ENCODE assay signal across 8 cellular contexts in the genomic region with DNA sequence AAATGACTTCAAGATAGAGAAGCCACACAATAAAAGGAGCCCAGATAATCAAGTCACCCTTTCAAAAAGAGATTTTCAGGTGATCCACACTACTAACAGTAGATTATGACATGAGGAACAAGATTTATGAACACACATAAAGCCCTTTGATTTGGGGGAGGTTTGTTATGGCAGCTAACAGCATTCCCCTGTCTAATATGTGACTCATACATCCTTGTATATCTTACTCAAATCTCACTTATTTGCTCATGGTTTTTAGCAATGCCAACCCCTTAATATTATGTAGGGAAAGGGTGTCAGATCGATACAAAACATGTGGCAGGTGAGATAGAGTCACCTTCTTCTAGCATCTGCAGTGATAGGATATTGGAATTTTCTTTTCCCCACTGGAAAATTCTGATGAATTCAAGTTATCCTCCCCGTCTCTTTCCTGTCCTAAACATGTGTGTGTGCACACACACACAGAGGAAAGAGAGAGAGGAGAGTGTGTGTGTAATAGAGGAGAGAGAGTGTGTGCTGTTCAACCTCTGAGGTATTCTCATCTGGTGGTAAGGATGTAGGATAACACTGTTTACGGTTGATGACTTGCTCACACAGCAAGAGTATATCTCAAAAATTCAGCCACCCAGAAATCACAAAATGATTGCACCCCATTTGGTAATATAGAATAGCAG.
DNase-seq lines count a peak whose midpoint lies in the region; ATAC-seq and TF ChIP-seq lines count a peak whose summit lies in the region.

No MANE protein-coding gene starts in this region.

- TF ChIP-seq EP300 in SK-N-SH (IDR thresholded peaks at IDR 0.05; ENCODE audit: borderline replicate concordance in 1 of 2, low read depth in 1 of 2, low read length in 1 of 2) = peak; percentile 18 to 68; a peak in 1 of 4 replicates

- H3K27me3 ChIP-seq in SK-N-SH (ENCODE audit: insufficient read depth) = no peaks in the 10 kb centered on the region

- peak overlapping the region; percentile 33; the same call in 1 of the 2 replicates for H3K9ac ChIP-seq in SK-N-SH

- ATAC-seq in GM19023 (IDR thresholded peaks at IDR 0.05; ENCODE audit: unreplicated experiment) (peak; percentile 66), HG02870 (IDR thresholded peaks at IDR 0.05; ENCODE audit: unreplicated experiment) (peak; percentile 56)

- no peaks in the 10 kb centered on the region for H3K27me3 Mint-ChIP-seq in nephron (ENCODE audit: low read depth)

- H3K4me1 Mint-ChIP-seq in nephron = peaks cover 34% of the 10 kb centered on the region

- H3K36me3 Mint-ChIP-seq in nephron (ENCODE audit: low read depth) = no peaks in the 10 kb centered on the region

- peak overlapping the region; percentile 12 to 17; a peak in 2 of 4 replicates for H3K4me3 ChIP-seq in SK-N-SH (ENCODE audit: low read depth in 2 of 2, low read length in 1 of 2)

- POLR2A ChIA-PET in SK-N-SH (lab: Yijun Ruan, JAX) = no interaction called here

- H3K9me3 ChIP-seq in SK-N-SH = no peaks in the 10 kb centered on the region

- peak overlapping the region; percentile 79 to 84; a peak in 3 of 4 replicates for H3K27ac ChIP-seq in SK-N-SH (ENCODE audit: low read depth in 2 of 2, low read length in 1 of 2)

- H3K27ac Mint-ChIP-seq in nephron = peak overlapping the region; percentile 8 to 41 (median 33)

- no peak for TF ChIP-seq CTCF in SK-N-SH (IDR thresholded peaks at IDR 0.05)
- no peak for TF ChIP-seq CTCF in nephron (IDR thresholded peaks at IDR 0.05; ENCODE audit: unreplicated experiment in 3 of 3)

- no peaks in the 10 kb centered on the region for H4K20me1 ChIP-seq in SK-N-SH (ENCODE audit: insufficient read depth)

- peak overlapping the region; percentile 61 for H2AFZ ChIP-seq in SK-N-SH (ENCODE audit: low read depth)

- H3K79me2 ChIP-seq in SK-N-SH (ENCODE audit: insufficient read depth) = no peaks in the 10 kb centered on the region

- H3K9me3 Mint-ChIP-seq in nephron = no peaks in the 10 kb centered on the region

- no peak overlapping the region for H3K4me3 Mint-ChIP-seq in nephron

- H3K9me2 ChIP-seq in SK-N-SH = no peaks in the 10 kb centered on the region

- peak overlapping the region; percentile 68 for H3K4me2 ChIP-seq in SK-N-SH

- no peak for DNase-seq in SK-N-SH
- DNase-seq in islet precursor cell = no peak
- DNase-seq in T-helper 9 cell = no peak
- DNase-seq in activated CD4-positive, alpha-beta T cell treated with anti-CD3 and anti-CD28 coated beads, Interleukin-2, amount 50 U/mL, for 1 hour = no peak
- DNase-seq in cortex of kidney (lab: John Stamatoyannopoulos, UW) = no peak

- no peaks in the 10 kb centered on the region for H3K36me3 ChIP-seq in SK-N-SH (replicated peaks in 1 of 2; ENCODE audit: control insufficient read depth in 1 of 2, insufficient read depth in 2 of 2, low read length in 1 of 2)

- H3K4me1 ChIP-seq in SK-N-SH (ENCODE audit: control insufficient read depth in 1 of 2, insufficient read depth in 2 of 2, low read depth in 1 of 2, low read length in 1 of 2) = peaks cover 0 to 9% of the 10 kb centered on the region in 2 experiments; a peak in 3 of 4 replicates

- H3F3A ChIP-seq in SK-N-SH (replicated peaks; ENCODE audit: insufficient read depth) = peaks cover 25% of the 10 kb centered on the region

- no peak for TF ChIP-seq RAD21 in SK-N-SH (IDR thresholded peaks at IDR 0.05; ENCODE audit: low read length)

- WGBS in SK-N-SH (ENCODE audit: low lambda C conversion rate) = 0% methylated on average over 3 of the region's 3 CpGs

- CTCF ChIA-PET in SK-N-SH (lab: Yijun Ruan, JAX) = no interaction called here

TF ChIP-seq in SK-N-SH, 30 proteins besides CTCF, POLR2A, EP300 and RAD21 (continues in another document):
- TF ChIP-seq, protein P1, sequence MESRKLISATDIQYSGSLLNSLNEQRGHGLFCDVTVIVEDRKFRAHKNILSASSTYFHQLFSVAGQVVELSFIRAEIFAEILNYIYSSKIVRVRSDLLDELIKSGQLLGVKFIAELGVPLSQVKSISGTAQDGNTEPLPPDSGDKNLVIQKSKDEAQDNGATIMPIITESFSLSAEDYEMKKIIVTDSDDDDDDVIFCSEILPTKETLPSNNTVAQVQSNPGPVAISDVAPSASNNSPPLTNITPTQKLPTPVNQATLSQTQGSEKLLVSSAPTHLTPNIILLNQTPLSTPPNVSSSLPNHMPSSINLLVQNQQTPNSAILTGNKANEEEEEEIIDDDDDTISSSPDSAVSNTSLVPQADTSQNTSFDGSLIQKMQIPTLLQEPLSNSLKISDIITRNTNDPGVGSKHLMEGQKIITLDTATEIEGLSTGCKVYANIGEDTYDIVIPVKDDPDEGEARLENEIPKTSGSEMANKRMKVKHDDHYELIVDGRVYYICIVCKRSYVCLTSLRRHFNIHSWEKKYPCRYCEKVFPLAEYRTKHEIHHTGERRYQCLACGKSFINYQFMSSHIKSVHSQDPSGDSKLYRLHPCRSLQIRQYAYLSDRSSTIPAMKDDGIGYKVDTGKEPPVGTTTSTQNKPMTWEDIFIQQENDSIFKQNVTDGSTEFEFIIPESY (IDR thresholded peaks at IDR 0.05; ENCODE audit: borderline replicate concordance, low read depth) = no peak
- no peak for TF ChIP-seq RFX5 (IDR thresholded peaks at IDR 0.05; ENCODE audit: low read length)
- TF ChIP-seq, protein P2, sequence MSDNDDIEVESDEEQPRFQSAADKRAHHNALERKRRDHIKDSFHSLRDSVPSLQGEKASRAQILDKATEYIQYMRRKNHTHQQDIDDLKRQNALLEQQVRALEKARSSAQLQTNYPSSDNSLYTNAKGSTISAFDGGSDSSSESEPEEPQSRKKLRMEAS (IDR thresholded peaks at IDR 0.05; ENCODE audit: low read depth) = no peak
- TF ChIP-seq, protein P3, sequence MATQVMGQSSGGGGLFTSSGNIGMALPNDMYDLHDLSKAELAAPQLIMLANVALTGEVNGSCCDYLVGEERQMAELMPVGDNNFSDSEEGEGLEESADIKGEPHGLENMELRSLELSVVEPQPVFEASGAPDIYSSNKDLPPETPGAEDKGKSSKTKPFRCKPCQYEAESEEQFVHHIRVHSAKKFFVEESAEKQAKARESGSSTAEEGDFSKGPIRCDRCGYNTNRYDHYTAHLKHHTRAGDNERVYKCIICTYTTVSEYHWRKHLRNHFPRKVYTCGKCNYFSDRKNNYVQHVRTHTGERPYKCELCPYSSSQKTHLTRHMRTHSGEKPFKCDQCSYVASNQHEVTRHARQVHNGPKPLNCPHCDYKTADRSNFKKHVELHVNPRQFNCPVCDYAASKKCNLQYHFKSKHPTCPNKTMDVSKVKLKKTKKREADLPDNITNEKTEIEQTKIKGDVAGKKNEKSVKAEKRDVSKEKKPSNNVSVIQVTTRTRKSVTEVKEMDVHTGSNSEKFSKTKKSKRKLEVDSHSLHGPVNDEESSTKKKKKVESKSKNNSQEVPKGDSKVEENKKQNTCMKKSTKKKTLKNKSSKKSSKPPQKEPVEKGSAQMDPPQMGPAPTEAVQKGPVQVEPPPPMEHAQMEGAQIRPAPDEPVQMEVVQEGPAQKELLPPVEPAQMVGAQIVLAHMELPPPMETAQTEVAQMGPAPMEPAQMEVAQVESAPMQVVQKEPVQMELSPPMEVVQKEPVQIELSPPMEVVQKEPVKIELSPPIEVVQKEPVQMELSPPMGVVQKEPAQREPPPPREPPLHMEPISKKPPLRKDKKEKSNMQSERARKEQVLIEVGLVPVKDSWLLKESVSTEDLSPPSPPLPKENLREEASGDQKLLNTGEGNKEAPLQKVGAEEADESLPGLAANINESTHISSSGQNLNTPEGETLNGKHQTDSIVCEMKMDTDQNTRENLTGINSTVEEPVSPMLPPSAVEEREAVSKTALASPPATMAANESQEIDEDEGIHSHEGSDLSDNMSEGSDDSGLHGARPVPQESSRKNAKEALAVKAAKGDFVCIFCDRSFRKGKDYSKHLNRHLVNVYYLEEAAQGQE (IDR thresholded peaks at IDR 0.05; ENCODE audit: low read depth, low read length) = no peak
- no peak for TF ChIP-seq ELF1 (IDR thresholded peaks at IDR 0.05)
- 0 out of 2 replicates have a peak, but pooled peaks have one; percentile 15 for TF ChIP-seq RXRA (IDR thresholded peaks at IDR 0.05; ENCODE audit: borderline replicate concordance, low read depth)
- TF ChIP-seq, protein P4, sequence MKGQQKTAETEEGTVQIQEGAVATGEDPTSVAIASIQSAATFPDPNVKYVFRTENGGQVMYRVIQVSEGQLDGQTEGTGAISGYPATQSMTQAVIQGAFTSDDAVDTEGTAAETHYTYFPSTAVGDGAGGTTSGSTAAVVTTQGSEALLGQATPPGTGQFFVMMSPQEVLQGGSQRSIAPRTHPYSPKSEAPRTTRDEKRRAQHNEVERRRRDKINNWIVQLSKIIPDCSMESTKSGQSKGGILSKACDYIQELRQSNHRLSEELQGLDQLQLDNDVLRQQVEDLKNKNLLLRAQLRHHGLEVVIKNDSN (IDR thresholded peaks at IDR 0.05; ENCODE audit: borderline replicate concordance, low read depth) = no peak
- TF ChIP-seq, protein P5, sequence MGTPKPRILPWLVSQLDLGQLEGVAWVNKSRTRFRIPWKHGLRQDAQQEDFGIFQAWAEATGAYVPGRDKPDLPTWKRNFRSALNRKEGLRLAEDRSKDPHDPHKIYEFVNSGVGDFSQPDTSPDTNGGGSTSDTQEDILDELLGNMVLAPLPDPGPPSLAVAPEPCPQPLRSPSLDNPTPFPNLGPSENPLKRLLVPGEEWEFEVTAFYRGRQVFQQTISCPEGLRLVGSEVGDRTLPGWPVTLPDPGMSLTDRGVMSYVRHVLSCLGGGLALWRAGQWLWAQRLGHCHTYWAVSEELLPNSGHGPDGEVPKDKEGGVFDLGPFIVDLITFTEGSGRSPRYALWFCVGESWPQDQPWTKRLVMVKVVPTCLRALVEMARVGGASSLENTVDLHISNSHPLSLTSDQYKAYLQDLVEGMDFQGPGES (IDR thresholded peaks at IDR 0.05; ENCODE audit: low read depth, low read length) = no peak
- TF ChIP-seq MXI1 (IDR thresholded peaks at IDR 0.05; ENCODE audit: low read depth, low read length) = no peak
- TF ChIP-seq FOXJ3 (CRISPR knock-in tag; IDR thresholded peaks at IDR 0.05) = no peak
- TF ChIP-seq TAF1 (IDR thresholded peaks at IDR 0.05; ENCODE audit: borderline replicate concordance, low read depth, low read length) = no peak
- TF ChIP-seq RCOR1 (IDR thresholded peaks at IDR 0.05; ENCODE audit: low read length) = no peak
- peak; percentile 5; the same call in 1 of the 2 replicates for TF ChIP-seq POLR2AphosphoS5 (IDR thresholded peaks at IDR 0.05; ENCODE audit: low read depth, low read length)
- peak; percentile 76 for TF ChIP-seq FOSL2 (IDR thresholded peaks at IDR 0.05; ENCODE audit: borderline replicate concordance, low read depth)
- TF ChIP-seq, protein P6, sequence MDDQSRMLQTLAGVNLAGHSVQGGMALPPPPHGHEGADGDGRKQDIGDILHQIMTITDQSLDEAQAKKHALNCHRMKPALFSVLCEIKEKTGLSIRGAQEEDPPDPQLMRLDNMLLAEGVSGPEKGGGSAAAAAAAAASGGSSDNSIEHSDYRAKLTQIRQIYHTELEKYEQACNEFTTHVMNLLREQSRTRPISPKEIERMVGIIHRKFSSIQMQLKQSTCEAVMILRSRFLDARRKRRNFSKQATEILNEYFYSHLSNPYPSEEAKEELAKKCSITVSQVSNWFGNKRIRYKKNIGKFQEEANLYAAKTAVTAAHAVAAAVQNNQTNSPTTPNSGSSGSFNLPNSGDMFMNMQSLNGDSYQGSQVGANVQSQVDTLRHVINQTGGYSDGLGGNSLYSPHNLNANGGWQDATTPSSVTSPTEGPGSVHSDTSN (IDR thresholded peaks at IDR 0.05) = peak; percentile 89
